In genomic region chr12:12681061-12681765, GRCh38 we compare ENCODE assay signal across 17 cellular contexts. TPM values are rescaled to one million over a fixed set of nuclear protein-coding genes. Genes with fewer than 3 reads are reported as not detected.
DNase-seq lines count a peak whose midpoint lies in the region; ATAC-seq and TF ChIP-seq lines count a peak whose summit lies in the region.
"Had no signal": no experiment of that assay in that cellular context is flagged by ENCODE, and none has a peak within 500 bp of the region (broad histone marks: within the 10 kb centered on the region; RNA-seq: fewer than 3 reads in every experiment).

No MANE protein-coding gene starts in this region.

- H3K9me3 ChIP-seq in ectodermal cell (ENCODE audit: control insufficient read depth, low read length) (no peaks in the 10 kb centered on the region), ascending aorta (no peaks in the 10 kb centered on the region)

- no peaks in the 10 kb centered on the region for H3K4me1 Mint-ChIP-seq in stimulated activated effector memory CD8-positive, alpha-beta T cell treated with anti-CD3 and anti-CD28 coated beads, Interleukin-12 subunit alpha, Interleukin-12 subunit beta, amount 100 ng/mL, for 72 hours
- no peaks in the 10 kb centered on the region; the same call in 1 of the 2 replicates for H3K4me1 Mint-ChIP-seq in HFFc6 (ENCODE audit: low read depth)

- TF ChIP-seq CTCF in ascending aorta (IDR thresholded peaks at IDR 0.05) = no peak
- no peak for TF ChIP-seq CTCF in HFFc6 (IDR thresholded peaks at IDR 0.05)

- H3K27me3 Mint-ChIP-seq in HFFc6 (ENCODE audit: insufficient read depth) = peaks cover 13% of the 10 kb centered on the region

- peaks cover 13% of the 10 kb centered on the region for H3K4me1 ChIP-seq in ectodermal cell (ENCODE audit: control insufficient read depth, insufficient read depth, low read length)
- no peaks in the 10 kb centered on the region for H3K4me1 ChIP-seq in ascending aorta

- peak in 2 of 3 experiments; percentile 67 to 84 for DNase-seq in NCI-H1417 (lab: John Stamatoyannopoulos, UW)
- no peak for DNase-seq in NCI-H1417 treated with DMSO at 0.1 percent for 48 hours (lab: John Stamatoyannopoulos, UW)
- peak; percentile 35 to 79 for DNase-seq in NCI-H2081 (lab: John Stamatoyannopoulos, UW)
- DNase-seq in stimulated activated effector memory CD8-positive, alpha-beta T cell treated with anti-CD3 and anti-CD28 coated beads, Interleukin-12 subunit alpha, Interleukin-12 subunit beta, amount 100 ng/mL, for 72 hours (ENCODE audit: low spot score in 2 of 2) = no peak
- DNase-seq in ascending aorta (ENCODE audit: low spot score in 2 of 2) = no peak
- DNase-seq in HFFc6 = no peak
- DNase-seq in amygdala (lab: John Stamatoyannopoulos, UW) = no peak
- DNase-seq: DMS153, GOT3, NCI-H1436, NCI-H2029 treated with DMSO at 0.1 percent for 48 hours, NCI-H82, PC-9, T-helper 1 cell had no signal

- H3K36me3 ChIP-seq in ectodermal cell (ENCODE audit: control insufficient read depth, insufficient read depth, low read length) (no peaks in the 10 kb centered on the region), ascending aorta (no peaks in the 10 kb centered on the region)

- WGBS in ectodermal cell, 2 experiments = 85 to 90% methylated on average over 5 of the region's 5 CpGs

- H3K27me3 ChIP-seq in ectodermal cell (ENCODE audit: control insufficient read depth, insufficient read depth, low read length, poor library complexity, severe bottlenecking) = no peaks in the 10 kb centered on the region
- no peaks in the 10 kb centered on the region for H3K27me3 ChIP-seq in ascending aorta

- H3K27ac ChIP-seq in ectodermal cell (ENCODE audit: insufficient read depth, low read depth, low read length, poor library complexity, severe bottlenecking) (no peak overlapping the region), ascending aorta (no peak overlapping the region)
- H3K27ac ChIP-seq: 22Rv1, PC-9 had no signal

- peak overlapping the region; percentile 33 for H3K27ac Mint-ChIP-seq in stimulated activated effector memory CD8-positive, alpha-beta T cell treated with anti-CD3 and anti-CD28 coated beads, Interleukin-12 subunit alpha, Interleukin-12 subunit beta, amount 100 ng/mL, for 72 hours
- no peak overlapping the region for H3K27ac Mint-ChIP-seq in HFFc6

- H3K36me3 Mint-ChIP-seq in stimulated activated effector memory CD8-positive, alpha-beta T cell treated with anti-CD3 and anti-CD28 coated beads, Interleukin-12 subunit alpha, Interleukin-12 subunit beta, amount 100 ng/mL, for 72 hours = no peaks in the 10 kb centered on the region
- no peaks in the 10 kb centered on the region for H3K36me3 Mint-ChIP-seq in HFFc6 (ENCODE audit: low read depth)

- ATAC-seq in stimulated activated effector memory CD8-positive, alpha-beta T cell treated with anti-CD3 and anti-CD28 coated beads, Interleukin-12 subunit alpha, Interleukin-12 subunit beta, amount 100 ng/mL, for 72 hours = no peak
- ATAC-seq: GM12878 had no signal

- H3K4me3 ChIP-seq in ectodermal cell (ENCODE audit: insufficient read depth, low read depth, low read length) (peak overlapping the region; percentile 9), ascending aorta (no peak overlapping the region)
- H3K4me3 ChIP-seq: GM12878, PC-9 had no signal

- H3K4me3 Mint-ChIP-seq in stimulated activated effector memory CD8-positive, alpha-beta T cell treated with anti-CD3 and anti-CD28 coated beads, Interleukin-12 subunit alpha, Interleukin-12 subunit beta, amount 100 ng/mL, for 72 hours = no peak overlapping the region
- no peak overlapping the region; the same call in 1 of the 2 replicates for H3K4me3 Mint-ChIP-seq in HFFc6

- intact Hi-C loops in ascending aorta (cut with DNase I) = no loop called here

- H3K9me3 Mint-ChIP-seq in stimulated activated effector memory CD8-positive, alpha-beta T cell treated with anti-CD3 and anti-CD28 coated beads, Interleukin-12 subunit alpha, Interleukin-12 subunit beta, amount 100 ng/mL, for 72 hours = no peaks in the 10 kb centered on the region
- no peaks in the 10 kb centered on the region for H3K9me3 Mint-ChIP-seq in HFFc6

RNA-seq across cellular contexts. Expression of gene GPR19, which starts 14.8 kb away (rescaled TPM):
- 36.1 TPM for polyA plus RNA-seq in ectodermal cell (2013, experiment 1 of 4)
- 48.7 TPM for polyA plus RNA-seq in ectodermal cell (2013, experiment 2 of 4)
- polyA plus RNA-seq in ectodermal cell (2013, experiment 3 of 4) = 38.5 TPM
- 45.1 TPM for polyA plus RNA-seq in ectodermal cell (2013, experiment 4 of 4)
- total RNA-seq in ascending aorta = not detected
- under 1 TPM in 3 of 6 experiments, not detected in 3; 0.15 to 0.31 (median 0.26) TPM for total RNA-seq in HFFc6 (2021; fragmentation: NEBNext Ultra II Directional; extraction: Animal tissue kit (Norgen Biotek cat#: 25700))

RNA-seq across cellular contexts. Expression of gene CDKN1B, which starts 36.0 kb away (rescaled TPM):
- polyA plus RNA-seq in ectodermal cell (2013, experiment 1 of 4) = 52.6 TPM
- 48.3 TPM for polyA plus RNA-seq in ectodermal cell (2013, experiment 2 of 4)
- 44.7 TPM for polyA plus RNA-seq in ectodermal cell (2013, experiment 3 of 4)
- polyA plus RNA-seq in ectodermal cell (2013, experiment 4 of 4) = 45.3 TPM
- total RNA-seq in ascending aorta = 65.1 TPM
- total RNA-seq in HFFc6 (2021; fragmentation: NEBNext Ultra II Directional; extraction: Animal tissue kit (Norgen Biotek cat#: 25700)) = 10 to 100 TPM; 22.9 to 31.4 (median 29.7) TPM

Comparison
In these comparisons a context has a peak if more than half of its experiments do, and no peak if none do; other contexts are left out.
1. DNase-seq: peak in NCI-H1417 (2 of 3) and NCI-H2081 (2 of 2); none in NCI-H1417 treated with DMSO at 0.1 percent for 48 hours (single experiment), stimulated activated effector memory CD8-positive, alpha-beta T cell treated with anti-CD3 and anti-CD28 coated beads, Interleukin-12 subunit alpha, Interleukin-12 subunit beta, amount 100 ng/mL, for 72 hours (0 of 2), ascending aorta (0 of 2), HFFc6 (single experiment) and amygdala (0 of 56).